23 cellular contexts compared by ENCODE assay signal in the genomic region with DNA sequence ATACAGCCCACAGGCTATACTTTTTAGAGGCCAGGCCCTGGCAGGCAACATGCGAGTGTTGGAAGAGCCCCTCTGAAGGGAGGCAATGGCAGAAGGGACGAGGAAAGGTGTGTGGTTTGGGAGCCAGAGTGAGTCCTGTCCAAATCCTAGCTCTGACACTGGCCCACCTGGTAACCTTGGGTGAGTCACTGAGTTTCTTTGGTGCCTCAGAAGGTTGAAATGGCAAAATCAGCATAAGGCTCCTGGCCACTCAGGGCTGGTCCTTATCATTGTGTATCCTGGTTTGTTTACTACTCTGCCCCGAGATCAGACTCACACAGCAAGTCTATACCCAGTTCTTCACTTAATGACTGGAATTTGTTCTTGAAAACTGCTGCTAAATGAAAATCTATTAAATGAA.
"Had no signal": no experiment of that assay in that cellular context is flagged by ENCODE, and none has a peak within 500 bp of the region (broad histone marks: within the 10 kb centered on the region; RNA-seq: fewer than 3 reads in every experiment).

No MANE protein-coding gene starts in this region.

- H3K27me3 ChIP-seq: SJSA1 had no signal

- ATAC-seq: HepG2 had no signal

- H3K27ac ChIP-seq: SJSA1, SK-N-MC had no signal

- H3K36me3 ChIP-seq: SJSA1 had no signal

- DNase-seq: IMR-90, Kasumi-1, KG1, MM.1S, NCI-H1092 treated with DMSO at 0.1 percent for 48 hours, NCI-H1436, NCI-H187, NCI-H2029, NCI-H2081 treated with DMSO at 0.1 percent for 48 hours, NCI-H2171, NCI-H226, NCI-H446, NCI-H510A, NCI-H524 treated with DMSO at 0.1 percent for 48 hours, NCI-H69, NCI-H774, Right ventricle myocardium superior, RPMI8226, SIG-M5 had no signal

- H3K4me3 ChIP-seq: SJSA1, SK-N-MC had no signal

- H3K4me1 ChIP-seq: SJSA1 had no signal

- FAIRE-seq: HepG2, RCC 7860 had no signal

- H3K9me3 ChIP-seq: SJSA1 had no signal
